1 cellular context compared by ENCODE assay signal in genomic region chr11:32779131-32779530, GRCh38.
TF ChIP-seq lines count a peak whose summit lies in the region.

No MANE protein-coding gene starts in this region.

TF ChIP-seq in GM12878, 131 proteins besides CTCF, POLR2A, EP300 and RAD21:
- TF ChIP-seq SP1 (IDR thresholded peaks at IDR 0.05; ENCODE audit: low read depth, low read length) (no peak), ZNF384 (IDR thresholded peaks at IDR 0.05; ENCODE audit: borderline replicate concordance, low read depth, low read length) (0 out of 2 replicates have a peak, but pooled peaks have one; percentile 45), ZSCAN29 (IDR thresholded peaks at IDR 0.05) (no peak), PML (IDR thresholded peaks at IDR 0.05; ENCODE audit: low read length) (no peak), ATF7 (IDR thresholded peaks at IDR 0.05; ENCODE audit: low read depth) (no peak), POU2F2 (IDR thresholded peaks at IDR 0.05; ENCODE audit: borderline replicate concordance, low read depth, low read length) (no peak)
